10 cellular contexts compared by ENCODE assay signal in the genomic region with DNA sequence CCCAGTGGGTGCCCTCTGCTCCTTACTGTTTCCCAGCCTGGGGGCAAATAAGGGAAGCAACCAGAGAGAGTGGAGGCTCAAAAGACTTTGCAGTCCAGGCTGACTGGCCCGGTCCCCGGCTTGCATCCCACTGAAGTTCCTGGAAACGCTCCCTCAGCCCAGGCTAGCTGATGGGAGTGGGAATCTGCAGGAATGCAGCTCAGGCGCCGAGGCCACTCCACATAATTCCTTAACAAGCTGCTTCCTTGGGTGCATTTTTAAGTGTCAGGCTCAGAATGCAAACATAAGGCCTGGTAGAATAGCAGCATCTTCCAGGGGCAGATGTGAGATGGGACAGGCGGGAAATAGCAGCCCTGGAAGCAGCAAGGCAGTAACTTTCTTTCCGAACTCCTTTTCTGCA. TPM values are rescaled to one million over a fixed set of nuclear protein-coding genes. Genes with fewer than 3 reads are reported as not detected.
DNase-seq lines count a peak whose midpoint lies in the region; ATAC-seq and TF ChIP-seq lines count a peak whose summit lies in the region.
"Had no signal": no experiment of that assay in that cellular context is flagged by ENCODE, and none has a peak within 500 bp of the region (broad histone marks: within the 10 kb centered on the region; RNA-seq: fewer than 3 reads in every experiment).

No MANE protein-coding gene starts in this region.

- peak overlapping the region in 1 of 3 donors; percentile 27 for H3K4me3 ChIP-seq in breast epithelium
- H3K4me3 ChIP-seq in neural progenitor cell = no peak overlapping the region
- no peak overlapping the region for H3K4me3 ChIP-seq in upper lobe of right lung
- H3K4me3 ChIP-seq: cardiac muscle cell had no signal

- H3K27ac ChIP-seq in breast epithelium (peak overlapping the region; percentile 98), epithelial cell of prostate (peak overlapping the region; percentile 87), neural progenitor cell (peak overlapping the region; percentile 47), upper lobe of right lung (peak overlapping the region; percentile 80)
- H3K27ac ChIP-seq: cardiac muscle cell had no signal

- peaks cover 11% of the 10 kb centered on the region for H3K36me3 Mint-ChIP-seq in MCF 10A (ENCODE audit: insufficient read depth, unreplicated experiment)
- H3K36me3 Mint-ChIP-seq in neural progenitor cell = peaks cover 35% of the 10 kb centered on the region
- H3K36me3 Mint-ChIP-seq in activated CD4-positive, alpha-beta memory T cell treated with anti-CD3 and anti-CD28 coated beads for 36 hours = no peaks in the 10 kb centered on the region

- no peaks in the 10 kb centered on the region for H4K20me1 ChIP-seq in neural progenitor cell (ENCODE audit: low read depth)

- H3K4me3 Mint-ChIP-seq in MCF 10A (ENCODE audit: unreplicated experiment) (no peak overlapping the region), neural progenitor cell (no peak overlapping the region)
- no peak overlapping the region for H3K4me3 Mint-ChIP-seq in activated CD4-positive, alpha-beta memory T cell treated with anti-CD3 and anti-CD28 coated beads for 36 hours
- H3K4me3 Mint-ChIP-seq: stimulated activated naive CD8-positive, alpha-beta T cell treated with anti-CD3 and anti-CD28 coated beads, Interleukin-15, Interleukin-2, amounts not matched to agents 100 ng/mL and 50 ng/mL, for 24 hours had no signal

- POLR2A ChIA-PET in MCF 10A (lab: Yijun Ruan, JAX) = interaction anchor here (0.5 kb wide), 1 partner anchor 72 kb away, joined by 3 read pairs; no protein-coding TSS in a partner anchor
- POLR2A ChIA-PET in activated CD4-positive, alpha-beta memory T cell treated with anti-CD3 and anti-CD28 coated beads for 36 hours (lab: Charles Lee) = no interaction called here

- ATAC-seq in upper lobe of right lung (peak; percentile 4), GM21723 (IDR thresholded peaks at IDR 0.05; ENCODE audit: unreplicated experiment) (no peak)

- DNase-seq in breast epithelium (ENCODE audit: low spot score in 2 of 2) = no peak
- no peak for DNase-seq in MCF 10A (ENCODE audit: unreplicated experiment)
- DNase-seq in epithelial cell of prostate (ENCODE audit: low read depth, low spot score) = no peak
- DNase-seq in neural progenitor cell (ENCODE audit: low spot score) = peak; percentile 21
- no peak for DNase-seq in upper lobe of right lung
- no peak for DNase-seq in activated CD4-positive, CD25-positive, alpha-beta regulatory T cell (lab: John Stamatoyannopoulos, UW)
- DNase-seq in activated CD4-positive, alpha-beta memory T cell treated with anti-CD3 and anti-CD28 coated beads for 36 hours = no peak

- TF ChIP-seq CTCF in breast epithelium (IDR thresholded peaks at IDR 0.05) (no peak), MCF 10A (IDR thresholded peaks at IDR 0.05; ENCODE audit: unreplicated experiment) (no peak), neural progenitor cell (IDR thresholded peaks at IDR 0.05) (no peak), upper lobe of right lung (IDR thresholded peaks at IDR 0.05) (no peak)

- CTCF ChIA-PET in MCF 10A (lab: Yijun Ruan, JAX) = interaction anchor here (0.8 kb wide), 1 partner anchor 47 kb away, joined by 3 read pairs; no protein-coding TSS in a partner anchor
- CTCF ChIA-PET in activated CD4-positive, alpha-beta memory T cell treated with anti-CD3 and anti-CD28 coated beads for 36 hours (lab: Charles Lee) = interaction anchor here (0.8 kb wide), 1 partner anchor 92 kb away, joined by 3 read pairs; no protein-coding TSS in a partner anchor

- BruUV-seq in MCF 10A (replicated peaks; lab: Mats Ljungman, UMichigan) = no TSS peak

- intact Hi-C loops in breast epithelium (cut with DNase I; ENCODE audit: low total_unique reads) (no loop called here), MCF 10A (cut with micrococcal nuclease) (no loop called here), upper lobe of right lung (cut with DNase I) (no loop called here)
- intact Hi-C loops in activated CD4-positive, alpha-beta memory T cell treated with anti-CD3 and anti-CD28 coated beads for 36 hours (cut with micrococcal nuclease) = no loop called here

- H3K9me3 Mint-ChIP-seq in MCF 10A (ENCODE audit: unreplicated experiment) (no peaks in the 10 kb centered on the region), neural progenitor cell (no peaks in the 10 kb centered on the region)
- H3K9me3 Mint-ChIP-seq in activated CD4-positive, alpha-beta memory T cell treated with anti-CD3 and anti-CD28 coated beads for 36 hours = no peaks in the 10 kb centered on the region
- H3K9me3 Mint-ChIP-seq: stimulated activated naive CD8-positive, alpha-beta T cell treated with anti-CD3 and anti-CD28 coated beads, Interleukin-15, Interleukin-2, amounts not matched to agents 100 ng/mL and 50 ng/mL, for 24 hours had no signal

- H3K27ac Mint-ChIP-seq in MCF 10A (ENCODE audit: low read depth, unreplicated experiment) (no peak overlapping the region), neural progenitor cell (peak overlapping the region; percentile 86)
- H3K27ac Mint-ChIP-seq in activated CD4-positive, alpha-beta memory T cell treated with anti-CD3 and anti-CD28 coated beads for 36 hours = no peak overlapping the region
- H3K27ac Mint-ChIP-seq: stimulated activated naive CD8-positive, alpha-beta T cell treated with anti-CD3 and anti-CD28 coated beads, Interleukin-15, Interleukin-2, amounts not matched to agents 100 ng/mL and 50 ng/mL, for 24 hours had no signal

- H3K4me1 ChIP-seq in breast epithelium (peaks cover 32 to 56% of the 10 kb centered on the region in 2 donors), neural progenitor cell (peaks cover 53% of the 10 kb centered on the region), upper lobe of right lung (peaks cover 63% of the 10 kb centered on the region)

- no peaks in the 10 kb centered on the region for H3K36me3 ChIP-seq in breast epithelium
- no peaks in the 10 kb centered on the region for H3K36me3 ChIP-seq in neural progenitor cell
- H3K36me3 ChIP-seq in upper lobe of right lung = peaks cover 7% of the 10 kb centered on the region

- H3F3A ChIP-seq in neural progenitor cell (ENCODE audit: low read depth) = peaks cover 30% of the 10 kb centered on the region

- H3K4me1 Mint-ChIP-seq in MCF 10A (ENCODE audit: insufficient read depth, unreplicated experiment) (peaks cover 37% of the 10 kb centered on the region), neural progenitor cell (peaks cover 72% of the 10 kb centered on the region)
- H3K4me1 Mint-ChIP-seq in activated CD4-positive, alpha-beta memory T cell treated with anti-CD3 and anti-CD28 coated beads for 36 hours (ENCODE audit: low read depth) = peaks cover 5% of the 10 kb centered on the region

- H2AFZ ChIP-seq in neural progenitor cell (replicated peaks) = no peak overlapping the region

- H3K27me3 Mint-ChIP-seq in MCF 10A (ENCODE audit: insufficient read depth, unreplicated experiment) = no peaks in the 10 kb centered on the region
- peaks cover 6% of the 10 kb centered on the region for H3K27me3 Mint-ChIP-seq in neural progenitor cell (ENCODE audit: insufficient read depth, low read depth)
- no peaks in the 10 kb centered on the region for H3K27me3 Mint-ChIP-seq in activated CD4-positive, alpha-beta memory T cell treated with anti-CD3 and anti-CD28 coated beads for 36 hours

- H3K4me2 ChIP-seq in neural progenitor cell = peak overlapping the region; percentile 44

- no peaks in the 10 kb centered on the region for H3K79me2 ChIP-seq in neural progenitor cell (ENCODE audit: low read depth)

- H3K9me3 ChIP-seq in breast epithelium (no peaks in the 10 kb centered on the region), neural progenitor cell (ENCODE audit: low read depth) (no peaks in the 10 kb centered on the region), upper lobe of right lung (no peaks in the 10 kb centered on the region)

- H3K27me3 ChIP-seq in breast epithelium = no peaks in the 10 kb centered on the region
- H3K27me3 ChIP-seq in neural progenitor cell = no peaks in the 10 kb centered on the region
- H3K27me3 ChIP-seq in upper lobe of right lung = no peaks in the 10 kb centered on the region
- H3K27me3 ChIP-seq: cardiac muscle cell had no signal

- H3K9ac ChIP-seq in neural progenitor cell = no peak overlapping the region

- no peak for TF ChIP-seq POLR2A in breast epithelium (IDR thresholded peaks at IDR 0.05)

RNA-seq across cellular contexts. Expression of a gene that starts 39.1 kb away (rescaled TPM):
- 1,000 to 10,000 TPM in 2 of 3 donors, 100 to 1,000 TPM in 1; 907 to 1,119 (median 1,000) TPM for total RNA-seq in breast epithelium
- total RNA-seq in MCF 10A (2022) = 1,377 TPM in 2 replicates
- total RNA-seq in neural progenitor cell (ENCODE audit: low replicate concordance) = 1,116 and 1,250 TPM in 2 replicates
- 835 TPM for total RNA-seq in upper lobe of right lung
- total RNA-seq in activated CD4-positive, alpha-beta memory T cell treated with anti-CD3 and anti-CD28 coated beads for 36 hours = 1,000 to 10,000 TPM; 1,027 to 1,094 TPM

RNA-seq across cellular contexts. Expression of a gene that starts 39.3 kb away (rescaled TPM):
- total RNA-seq in breast epithelium (10 to 100 TPM in 2 of 3 donors, 1 to 10 TPM in 1; 6.6 to 12.7 (median 11.5) TPM), MCF 10A (2022) (27.3 and 27.4 TPM in 2 replicates), neural progenitor cell (ENCODE audit: low replicate concordance) (0.95 and 3.6 TPM in 2 replicates), upper lobe of right lung (15.0 TPM)
- total RNA-seq in activated CD4-positive, alpha-beta memory T cell treated with anti-CD3 and anti-CD28 coated beads for 36 hours = 10 to 100 TPM; 18.3 to 24.2 TPM

Comparison
In these comparisons a context has a peak if more than half of its experiments do, and no peak if none do; other contexts are left out.
1. H3K27ac ChIP-seq: peak in every context shown above with its lines; median percentile 98 in breast epithelium; 87 in epithelial cell of prostate; 80 in upper lobe of right lung; 47 in neural progenitor cell.